ENCODE assay signal across 15 cellular contexts in genomic region chr12:131994589-131994988, GRCh38. TPM values are rescaled to one million over a fixed set of nuclear protein-coding genes. Genes with fewer than 3 reads are reported as not detected.
DNase-seq lines count a peak whose midpoint lies in the region; ATAC-seq and TF ChIP-seq lines count a peak whose summit lies in the region.
"Had no signal": no experiment of that assay in that cellular context is flagged by ENCODE, and none has a peak within 500 bp of the region (broad histone marks: within the 10 kb centered on the region; RNA-seq: fewer than 3 reads in every experiment).

No MANE protein-coding gene starts in this region.

- no peak overlapping the region for H2AFZ ChIP-seq in neuronal stem cell (ENCODE audit: low read length)
- H2AFZ ChIP-seq in PC-9 = no peak overlapping the region

- peaks cover 4% of the 10 kb centered on the region for H4K20me1 ChIP-seq in PC-9 (ENCODE audit: insufficient read depth)

- H3K36me3 ChIP-seq in neuronal stem cell (replicated peaks in 1 of 2; ENCODE audit: control insufficient read depth in 2 of 2, insufficient read depth in 2 of 2, low read length in 2 of 2) = peaks cover 21 to 75% of the 10 kb centered on the region in 2 donors
- peaks cover 20% of the 10 kb centered on the region; the same call in 1 of the 2 replicates for H3K36me3 ChIP-seq in PC-9 (ENCODE audit: low read depth)

- H3K9me3 ChIP-seq in neuronal stem cell (replicated peaks in 1 of 2; ENCODE audit: control insufficient read depth in 2 of 2, insufficient read depth in 1 of 2, low read depth in 1 of 2, low read length in 2 of 2) = no peaks in the 10 kb centered on the region
- H3K9me3 ChIP-seq in PC-9 (ENCODE audit: insufficient read depth, low read depth) = no peaks in the 10 kb centered on the region
- H3K9me3 ChIP-seq: ascending aorta, thyroid gland had no signal

- ATAC-seq in GM18867 (IDR thresholded peaks at IDR 0.05; ENCODE audit: unreplicated experiment) (peak; percentile 82), GM19467 (IDR thresholded peaks at IDR 0.05; ENCODE audit: unreplicated experiment) (peak; percentile 85), HG02852 (IDR thresholded peaks at IDR 0.05; ENCODE audit: unreplicated experiment) (peak; percentile 65), HG03565 (IDR thresholded peaks at IDR 0.05; ENCODE audit: unreplicated experiment) (peak; percentile 65), Right ventricle myocardium inferior (no peak), HG03442 (IDR thresholded peaks at IDR 0.05; ENCODE audit: unreplicated experiment) (no peak)

- CTCF ChIA-PET in PC-9 (lab: Charles Lee) = no interaction called here

- no peak overlapping the region for H3K27ac ChIP-seq in neuronal stem cell (replicated peaks; ENCODE audit: low read length)
- no peak overlapping the region for H3K27ac ChIP-seq in PC-9
- H3K27ac ChIP-seq: ascending aorta, thyroid gland had no signal

- H3K4me2 ChIP-seq in neuronal stem cell (ENCODE audit: insufficient read depth, low read length, poor library complexity, severe bottlenecking) (no peak overlapping the region), PC-9 (no peak overlapping the region)

- H3K79me2 ChIP-seq in PC-9 (ENCODE audit: low read depth) = no peaks in the 10 kb centered on the region

- no TSS peak for BruUV-seq in PC-9 (replicated peaks; lab: Mats Ljungman, UMichigan)

- H4K91ac ChIP-seq in neuronal stem cell (ENCODE audit: low read depth, low read length, poor library complexity) = no peak overlapping the region

- H3F3A ChIP-seq in PC-9 (ENCODE audit: insufficient read depth, low read depth) = peaks cover 11% of the 10 kb centered on the region; the same call in 1 of the 2 replicates

- H2AK5ac ChIP-seq in neuronal stem cell (ENCODE audit: low read depth, low read length) = no peak overlapping the region

- no peaks in the 10 kb centered on the region for H3K9me2 ChIP-seq in PC-9 (ENCODE audit: insufficient read depth)

- H3K4me3 ChIP-seq in neuronal stem cell (ENCODE audit: low read length in 2 of 2) (no peak overlapping the region), PC-9 (no peak overlapping the region)
- H3K4me3 ChIP-seq: ascending aorta, thyroid gland had no signal

- H4K8ac ChIP-seq in neuronal stem cell (ENCODE audit: low read depth, low read length) = no peak overlapping the region

- H2BK12ac ChIP-seq in neuronal stem cell (ENCODE audit: low read length) = no peak overlapping the region

- no peak overlapping the region for H2BK15ac ChIP-seq in neuronal stem cell (ENCODE audit: low read length)

- no peak overlapping the region for H2BK120ac ChIP-seq in neuronal stem cell (ENCODE audit: low read depth, low read length)

- TF ChIP-seq CTCF in PC-9 (conservative IDR thresholded peaks at IDR 0.05) = no peak

- POLR2A ChIA-PET in PC-9 (lab: Charles Lee; ENCODE audit: unreplicated experiment) = no interaction called here

- H3K9ac ChIP-seq in neuronal stem cell (ENCODE audit: low read depth, low read length, poor library complexity) = no peak overlapping the region

- H3K27me3 ChIP-seq in neuronal stem cell (ENCODE audit: control insufficient read depth in 3 of 3, insufficient read depth in 3 of 3, low read depth in 1 of 3, low read length in 3 of 3) (no peaks in the 10 kb centered on the region), PC-9 (ENCODE audit: insufficient read depth, low read depth) (no peaks in the 10 kb centered on the region)
- H3K27me3 ChIP-seq: ascending aorta, thyroid gland had no signal

- H3K79me1 ChIP-seq in neuronal stem cell (ENCODE audit: low read depth, low read length) = peaks cover 5% of the 10 kb centered on the region

- H3K18ac ChIP-seq in neuronal stem cell (ENCODE audit: low read length) = no peak overlapping the region

- peaks cover 19 to 27% of the 10 kb centered on the region in 2 donors for H3K4me1 ChIP-seq in neuronal stem cell (ENCODE audit: control insufficient read depth in 2 of 2, insufficient read depth in 1 of 2, low read depth in 1 of 2, low read length in 2 of 2)
- no peaks in the 10 kb centered on the region for H3K4me1 ChIP-seq in PC-9 (replicated peaks; ENCODE audit: insufficient read depth)
- H3K4me1 ChIP-seq: ascending aorta, thyroid gland had no signal

- WGBS in neuronal stem cell (ENCODE audit: extremely low coverage in 2 of 2, insufficient read length in 2 of 2, insufficient replicate concordance in 1 of 2), 2 donors = no CpG with 5 or more reads among the region's 4 CpGs

- DNase-seq in Right ventricle myocardium inferior (ENCODE audit: missing footprints) (no peak), neuronal stem cell (ENCODE audit: low spot score) (no peak), PC-9 (no peak)
- DNase-seq: activated CD4-positive, CD25-positive, alpha-beta regulatory T cell; EL; mesendoderm; NCI-H226; SW 1271; thyroid gland had no signal

- H3K14ac ChIP-seq in neuronal stem cell (ENCODE audit: low read length) = no peak overlapping the region

- H2BK5ac ChIP-seq in neuronal stem cell (ENCODE audit: low read length) = no peak overlapping the region

- H3K4ac ChIP-seq in neuronal stem cell (ENCODE audit: low read length) = no peak overlapping the region

- no peak overlapping the region for H3K23ac ChIP-seq in neuronal stem cell (ENCODE audit: low read depth, low read length, poor library complexity)

- intact Hi-C loops in Right ventricle myocardium inferior (cut with DNase I) (no loop called here), PC-9 (cut with micrococcal nuclease; ENCODE audit: unreplicated experiment) (no loop called here)

RNA-seq across cellular contexts. Expression of gene EP400, which starts 44.8 kb away (rescaled TPM):
- total RNA-seq in Right ventricle myocardium inferior (13.9 TPM), PC-9 (2021) (45.0 and 50.3 TPM in 2 replicates)
- polyA plus RNA-seq in neuronal stem cell (2013, experiment 1 of 2) = 20.4 TPM
- 21.2 TPM for polyA plus RNA-seq in neuronal stem cell (2013, experiment 2 of 2)

Comparison
In these comparisons a context has a peak if more than half of its experiments do, and no peak if none do; other contexts are left out.
1. ATAC-seq: peak in GM18867 (single experiment), GM19467 (single experiment), HG02852 (single experiment) and HG03565 (single experiment); none in Right ventricle myocardium inferior (single experiment) and HG03442 (single experiment).